Comparison of ENCODE assay signal across 12 cellular contexts in the genomic region with DNA sequence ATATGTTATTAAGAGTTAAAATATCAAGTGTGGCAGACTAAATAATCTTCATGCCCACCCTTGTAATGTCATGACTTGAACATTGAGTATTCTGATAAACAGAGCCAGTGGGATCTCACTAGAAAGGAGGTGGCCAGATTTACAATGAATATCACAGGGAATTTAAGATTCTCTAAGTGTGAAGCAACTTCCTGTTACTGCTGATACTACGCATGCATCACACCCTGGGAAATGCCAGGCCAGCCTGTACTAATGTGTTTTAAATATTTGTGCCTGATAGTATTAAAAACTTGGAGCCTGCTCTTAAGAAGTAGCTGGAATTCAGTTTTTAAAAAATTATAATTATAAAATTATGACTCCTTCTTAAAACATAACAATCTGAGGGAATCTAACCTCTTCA.
A peak's percentile ranks its signal among the peaks of the same experiment; 100 is the strongest.
DNase-seq lines count a peak whose midpoint lies in the region; ATAC-seq and FAIRE-seq lines count a peak whose summit lies in the region.
"Had no signal": no experiment of that assay in that cellular context is flagged by ENCODE, and none has a peak within 500 bp of the region (broad histone marks: within the 10 kb centered on the region; RNA-seq: fewer than 3 reads in every experiment).

No MANE protein-coding gene starts in this region.

- intact Hi-C loops in head of caudate nucleus (cut with DNase I): loop anchor here (10.0 kb wide), 1 partner anchor 47 kb away; no protein-coding TSS in a partner anchor

- DNase-seq in HTR-8/SVneo (ENCODE audit: insufficient read length, low spot score) (peak; percentile 34), T-helper 17 cell (no peak), glomerular visceral epithelial cell (ENCODE audit: extremely low spot score) (peak; percentile 61), head of caudate nucleus (no peak)
- DNase-seq in activated CD4-positive, CD25-positive, alpha-beta regulatory T cell treated with anti-CD3 and anti-CD28 coated beads, Interleukin-2, amount 50 U/mL, for 72 hours: no peak
- DNase-seq: glutamatergic neuron; stimulated activated CD4-positive, alpha-beta T cell treated with anti-CD3 and anti-CD28 coated beads, Interleukin-1b, Interleukin-23, amount 100 ng/mL, for 48 hours; testis had no signal

- H3K9ac ChIP-seq in skeletal muscle satellite cell (ENCODE audit: low read depth, low read length): peak overlapping the region; percentile 81

- H3K27me3 ChIP-seq in skeletal muscle satellite cell (ENCODE audit: control insufficient read depth, insufficient read depth, low read length): no peaks in the 10 kb centered on the region
- H3K27me3 ChIP-seq: testis had no signal

- no peaks in the 10 kb centered on the region for H3K36me3 Mint-ChIP-seq in T-helper 17 cell (ENCODE audit: low read depth)

- FAIRE-seq in HTR-8/SVneo (lab: Jason Lieb, UNC): no peak

- ATAC-seq in T-helper 17 cell (peak; percentile 41), HG02678 (IDR thresholded peaks at IDR 0.05; ENCODE audit: unreplicated experiment) (no peak), GM18511 (IDR thresholded peaks at IDR 0.05; ENCODE audit: unreplicated experiment) (no peak)

- H3K27ac Mint-ChIP-seq in T-helper 17 cell: no peak overlapping the region

- no peaks in the 10 kb centered on the region for H3K27me3 Mint-ChIP-seq in T-helper 17 cell

- no peak overlapping the region for H3K4me3 ChIP-seq in skeletal muscle satellite cell (ENCODE audit: low read length)
- H3K4me3 ChIP-seq: SJSA1, testis had no signal

- no peaks in the 10 kb centered on the region for H3K36me3 ChIP-seq in skeletal muscle satellite cell (ENCODE audit: insufficient read depth, low read length)
- H3K36me3 ChIP-seq: SJSA1 had no signal

- H3K9me3 ChIP-seq in T-helper 17 cell (ENCODE audit: control insufficient read depth, low read length, poor library complexity, severe bottlenecking) (no peaks in the 10 kb centered on the region), skeletal muscle satellite cell (replicated peaks; ENCODE audit: low read length) (no peaks in the 10 kb centered on the region)
- H3K9me3 ChIP-seq: SJSA1, testis had no signal

- H3K4me3 Mint-ChIP-seq in T-helper 17 cell: no peak overlapping the region

- H3K4me1 Mint-ChIP-seq in T-helper 17 cell: peaks cover 2% of the 10 kb centered on the region

- H3K4me2 ChIP-seq in skeletal muscle satellite cell (ENCODE audit: low read length): no peak overlapping the region

- peaks cover 36% of the 10 kb centered on the region for H3K4me1 ChIP-seq in skeletal muscle satellite cell (ENCODE audit: control insufficient read depth, insufficient read depth, low read length)
- H3K4me1 ChIP-seq: SJSA1, testis had no signal

Comparison
In these comparisons a context has a peak if more than half of its experiments do, and no peak if none do; other contexts are left out.
1. DNase-seq: peak in HTR-8/SVneo (single experiment) and glomerular visceral epithelial cell (single experiment); none in T-helper 17 cell (0 of 3), head of caudate nucleus (0 of 42) and activated CD4-positive, CD25-positive, alpha-beta regulatory T cell treated with anti-CD3 and anti-CD28 coated beads, Interleukin-2, amount 50 U/mL, for 72 hours (single experiment).